9 cellular contexts compared by ENCODE assay signal in the genomic region with DNA sequence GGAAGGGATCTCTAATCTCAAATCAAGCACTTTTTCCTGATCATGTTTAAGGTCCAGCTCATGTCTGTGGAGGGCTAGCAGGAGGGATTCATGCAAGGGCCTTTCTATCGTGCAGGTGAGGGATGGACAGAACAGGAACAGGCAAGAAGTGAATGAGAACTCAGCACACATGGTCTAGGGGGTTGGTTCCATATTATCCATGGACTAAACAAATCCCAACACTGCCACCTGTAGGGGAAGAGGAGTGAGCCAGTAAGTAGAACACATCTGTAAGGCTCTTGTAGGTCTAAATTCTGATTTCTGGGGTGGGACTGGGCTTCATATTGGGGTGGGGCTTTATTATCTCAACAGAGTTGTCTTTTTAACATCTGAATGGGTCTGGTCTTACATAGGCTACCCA.
DNase-seq lines count a peak whose midpoint lies in the region; ATAC-seq and TF ChIP-seq lines count a peak whose summit lies in the region.
"Had no signal": no experiment of that assay in that cellular context is flagged by ENCODE, and none has a peak within 500 bp of the region (broad histone marks: within the 10 kb centered on the region; RNA-seq: fewer than 3 reads in every experiment).

No MANE protein-coding gene starts in this region.

- intact Hi-C loops in dorsolateral prefrontal cortex (cut with DNase I) = no loop called here

- H3K27me3 ChIP-seq in dorsolateral prefrontal cortex = no peaks in the 10 kb centered on the region

- H3K27ac ChIP-seq in dorsolateral prefrontal cortex = no peak overlapping the region
- H3K27ac ChIP-seq: prostate gland had no signal

- DNase-seq in stimulated activated CD4-positive, alpha-beta T cell treated with anti-CD3 and anti-CD28 coated beads, Interleukin-15, amount 100 ng/mL, for 24 hours = peak; percentile 46
- no peak for DNase-seq in stimulated activated CD4-positive, alpha-beta T cell treated with anti-CD3 and anti-CD28 coated beads, Interleukin-4, amount 100 ng/mL, for 4 hours
- DNase-seq in NCI-H460 (ENCODE audit: extremely low read depth, low read depth) (peak; percentile 7), epithelial cell of esophagus (ENCODE audit: low read depth) (peak; percentile 24), NOMO-1 treated with dmso at 0.1 percent for 144 hours (lab: John Stamatoyannopoulos, UW; ENCODE audit: unreplicated experiment) (no peak), dorsolateral prefrontal cortex (no peak)
- no peak for DNase-seq in activated CD8-positive, alpha-beta memory T cell treated with anti-CD3 and anti-CD28 coated beads, Interleukin-2, amount 50 U/mL, for 4 hours

- TF ChIP-seq CTCF in epithelial cell of esophagus (IDR thresholded peaks at IDR 0.05; ENCODE audit: insufficient read depth, low read depth, low read length, missing control alignments) (peak; percentile 30), dorsolateral prefrontal cortex (IDR thresholded peaks at IDR 0.05 in 54 of 56, conservative IDR thresholded peaks at IDR 0.05 in 2 of 56; ENCODE audit: low read depth in 1 of 56, partially characterized antibody in 56 of 56) (peak in 1 of 56 donors; percentile 26)

- no peak for ATAC-seq in GM21528 (IDR thresholded peaks at IDR 0.05; ENCODE audit: low FRiP score, unreplicated experiment)

- H3K4me3 ChIP-seq in epithelial cell of esophagus (ENCODE audit: low read length) (no peak overlapping the region), dorsolateral prefrontal cortex (no peak overlapping the region)
- H3K4me3 ChIP-seq: prostate gland had no signal

Comparison
In these comparisons a context has a peak if more than half of its experiments do, and no peak if none do; other contexts are left out.
1. DNase-seq: peak in stimulated activated CD4-positive, alpha-beta T cell treated with anti-CD3 and anti-CD28 coated beads, Interleukin-15, amount 100 ng/mL, for 24 hours (single experiment), NCI-H460 (single experiment) and epithelial cell of esophagus (single experiment); none in stimulated activated CD4-positive, alpha-beta T cell treated with anti-CD3 and anti-CD28 coated beads, Interleukin-4, amount 100 ng/mL, for 4 hours (0 of 2), NOMO-1 treated with dmso at 0.1 percent for 144 hours (single experiment), activated CD8-positive, alpha-beta memory T cell treated with anti-CD3 and anti-CD28 coated beads, Interleukin-2, amount 50 U/mL, for 4 hours (single experiment) and dorsolateral prefrontal cortex (0 of 10).